Comparison of ENCODE assay signal across 9 cellular contexts in the genomic region with DNA sequence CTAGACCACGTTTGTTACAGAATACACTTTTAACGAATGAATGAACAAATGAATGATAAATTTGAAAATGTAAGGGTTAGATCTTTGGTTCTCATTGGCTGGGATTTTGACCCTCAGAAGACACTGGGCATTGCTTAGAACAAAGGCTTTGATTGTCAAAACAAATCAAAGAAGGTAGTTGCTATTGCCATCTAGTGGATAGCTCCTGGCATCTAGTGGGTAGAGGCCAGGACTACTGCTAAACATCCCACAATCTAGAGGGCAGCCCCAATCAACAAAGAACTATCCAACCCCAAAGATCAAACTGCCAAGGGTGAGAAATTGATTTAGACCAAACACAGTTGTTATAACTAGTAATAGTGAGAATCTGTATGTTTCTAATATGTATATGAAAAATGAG.
DNase-seq lines count a peak whose midpoint lies in the region; ATAC-seq and TF ChIP-seq lines count a peak whose summit lies in the region.
"Had no signal": no experiment of that assay in that cellular context is flagged by ENCODE, and none has a peak within 500 bp of the region (broad histone marks: within the 10 kb centered on the region; RNA-seq: fewer than 3 reads in every experiment).

No MANE protein-coding gene starts in this region.

- TF ChIP-seq CTCF in GM12874 (IDR thresholded peaks at IDR 0.05; ENCODE audit: insufficient read depth, low read depth, low read length) (peak; percentile 51), LNCAP (IDR thresholded peaks at IDR 0.05) (peak; percentile 40; the same call in 1 of the 2 replicates), dorsolateral prefrontal cortex (IDR thresholded peaks at IDR 0.05 in 54 of 56, conservative IDR thresholded peaks at IDR 0.05 in 2 of 56; ENCODE audit: low read depth in 1 of 56, partially characterized antibody in 56 of 56) (peak in 52 of 56 donors; percentile 13 to 72 (median 49))

- ATAC-seq in GM21737 (IDR thresholded peaks at IDR 0.05; ENCODE audit: unreplicated experiment), result peak; percentile 68

- no peaks in the 10 kb centered on the region for H3K4me1 Mint-ChIP-seq in activated T-helper 2 cell treated with anti-CD3 and anti-CD28 coated beads, Interferon-gamma antibody, Interleukin-2, Interleukin-4, amounts not matched to agents 10 μg/mL and 5 μg/mL and 100 μg/mL, durations not matched to agents 14 hours and 24 hours and 36 hours (ENCODE audit: low read depth)

- H3K4me3 Mint-ChIP-seq in activated T-helper 2 cell treated with anti-CD3 and anti-CD28 coated beads, Interferon-gamma antibody, Interleukin-2, Interleukin-4, amounts not matched to agents 10 μg/mL and 5 μg/mL and 100 μg/mL, durations not matched to agents 14 hours and 24 hours and 36 hours (ENCODE audit: low read depth), result no peak overlapping the region

- intact Hi-C loops in dorsolateral prefrontal cortex (cut with DNase I), result no loop called here
- intact Hi-C loops in activated T-helper 2 cell treated with anti-CD3 and anti-CD28 coated beads, Interferon-gamma antibody, Interleukin-2, Interleukin-4, amounts not matched to agents 10 μg/mL and 5 μg/mL and 100 μg/mL, durations not matched to agents 14 hours and 24 hours and 36 hours (cut with micrococcal nuclease), result no loop called here

- no peaks in the 10 kb centered on the region for H3K36me3 Mint-ChIP-seq in activated T-helper 2 cell treated with anti-CD3 and anti-CD28 coated beads, Interferon-gamma antibody, Interleukin-2, Interleukin-4, amounts not matched to agents 10 μg/mL and 5 μg/mL and 100 μg/mL, durations not matched to agents 14 hours and 24 hours and 36 hours (ENCODE audit: low read depth)

- H3K9me3 Mint-ChIP-seq in activated T-helper 2 cell treated with anti-CD3 and anti-CD28 coated beads, Interferon-gamma antibody, Interleukin-2, Interleukin-4, amounts not matched to agents 10 μg/mL and 5 μg/mL and 100 μg/mL, durations not matched to agents 14 hours and 24 hours and 36 hours, result no peaks in the 10 kb centered on the region

- no peaks in the 10 kb centered on the region for H3K27me3 ChIP-seq in dorsolateral prefrontal cortex

- H3K27ac ChIP-seq in dorsolateral prefrontal cortex, result no peak overlapping the region

- H3K27me3 Mint-ChIP-seq in activated T-helper 2 cell treated with anti-CD3 and anti-CD28 coated beads, Interferon-gamma antibody, Interleukin-2, Interleukin-4, amounts not matched to agents 10 μg/mL and 5 μg/mL and 100 μg/mL, durations not matched to agents 14 hours and 24 hours and 36 hours (ENCODE audit: low read depth), result no peaks in the 10 kb centered on the region

- no peak overlapping the region for H3K27ac Mint-ChIP-seq in activated T-helper 2 cell treated with anti-CD3 and anti-CD28 coated beads, Interferon-gamma antibody, Interleukin-2, Interleukin-4, amounts not matched to agents 10 μg/mL and 5 μg/mL and 100 μg/mL, durations not matched to agents 14 hours and 24 hours and 36 hours

- no peak overlapping the region for H3K4me3 ChIP-seq in dorsolateral prefrontal cortex

- DNase-seq in dorsolateral prefrontal cortex (no peak), T1000 (lab: John Stamatoyannopoulos, UW) (no peak), T-helper 9 cell (no peak)
- no peak for DNase-seq in activated T-helper 2 cell treated with anti-CD3 and anti-CD28 coated beads, Interferon-gamma antibody, Interleukin-2, Interleukin-4, amounts not matched to agents 10 μg/mL and 5 μg/mL and 100 μg/mL, durations not matched to agents 14 hours and 24 hours and 36 hours (ENCODE audit: low spot score)
- no peak for DNase-seq in activated CD4-positive, alpha-beta T cell treated with anti-CD3 and anti-CD28 coated beads, Interleukin-2, amount 50 U/mL, for 4 hours
- DNase-seq: IMR-90 had no signal
